In genomic region chr6:38191418-38191817, GRCh38 we compare ENCODE assay signal across 1 cellular context.
TF ChIP-seq lines count a peak whose summit lies in the region.

No MANE protein-coding gene starts in this region.

TF ChIP-seq in GM23338, 12 proteins besides CTCF, POLR2A, EP300 and RAD21 (continued from another document):
- no peak for TF ChIP-seq ZNF462 (CRISPR knock-in tag; IDR thresholded peaks at IDR 0.05)
- TF ChIP-seq EZH2 (IDR thresholded peaks at IDR 0.05; ENCODE audit: low read depth, unreplicated experiment) = no peak
- no peak for TF ChIP-seq POLR2AphosphoS5 (IDR thresholded peaks at IDR 0.05; ENCODE audit: low read depth)
- TF ChIP-seq NANOG (IDR thresholded peaks at IDR 0.05; ENCODE audit: borderline replicate concordance) = no peak
- no peak for TF ChIP-seq STAT1 (IDR thresholded peaks at IDR 0.05; ENCODE audit: unreplicated experiment)
- no peak for TF ChIP-seq ZNF331 (CRISPR knock-in tag; IDR thresholded peaks at IDR 0.05; ENCODE audit: low read depth)
